ENCODE assay signal across 9 cellular contexts in the genomic region with DNA sequence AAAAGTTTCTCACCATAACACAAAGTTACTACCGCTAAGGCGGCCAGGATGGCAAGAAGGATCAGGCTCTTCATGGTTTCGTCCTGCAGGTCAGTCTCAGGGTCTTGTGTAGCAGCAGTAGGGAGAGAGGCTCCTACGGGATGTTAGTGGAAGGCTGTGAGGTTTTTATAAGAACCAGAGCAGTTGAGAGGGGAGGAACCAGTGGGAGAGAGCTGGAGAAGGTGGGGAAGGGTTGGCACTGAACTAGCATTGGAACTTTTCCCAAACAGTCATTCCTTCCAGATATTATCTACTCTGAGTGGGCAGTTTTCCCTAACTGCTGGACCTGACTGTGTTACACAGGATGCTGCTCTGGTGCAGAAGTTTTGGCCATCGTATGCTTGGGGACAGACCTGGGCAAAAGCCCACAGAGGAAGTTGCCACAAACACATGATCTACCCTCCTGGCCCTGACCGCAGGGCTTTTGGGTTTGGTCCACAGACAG. TPM values are rescaled to one million over a fixed set of nuclear protein-coding genes. Genes with fewer than 3 reads are reported as not detected.
DNase-seq lines count a peak whose midpoint lies in the region; ATAC-seq, FAIRE-seq and TF ChIP-seq lines count a peak whose summit lies in the region.
"Had no signal": no experiment of that assay in that cellular context is flagged by ENCODE, and none has a peak within 500 bp of the region (broad histone marks: within the 10 kb centered on the region; RNA-seq: fewer than 3 reads in every experiment).

MGP (minus strand) TSS at position 137 of the 484 bp plus-strand sequence; CDS start at position 74, 63 bp downstream.

- H3K4me1 ChIP-seq in heart right ventricle, result peaks cover 0 to 44% (median 26%) of the 10 kb centered on the region in 9 donors
- H3K4me1 ChIP-seq: SJSA1 had no signal

- no peak for TF ChIP-seq CTCF in activated CD8-positive, alpha-beta T cell treated with anti-CD3 and anti-CD28 coated beads for 36 hours (IDR thresholded peaks at IDR 0.05)
- no peak for TF ChIP-seq CTCF in heart right ventricle (IDR thresholded peaks at IDR 0.05)

- ATAC-seq in GM18907 (IDR thresholded peaks at IDR 0.05; ENCODE audit: unreplicated experiment), result peak; percentile 39
- ATAC-seq in activated CD8-positive, alpha-beta T cell treated with anti-CD3 and anti-CD28 coated beads for 36 hours, result no peak
- peak; percentile 73 to 93 (median 86) for ATAC-seq in heart right ventricle
- ATAC-seq in HG03469 (IDR thresholded peaks at IDR 0.05; ENCODE audit: unreplicated experiment), result no peak

- H3K27me3 Mint-ChIP-seq in activated CD8-positive, alpha-beta T cell treated with anti-CD3 and anti-CD28 coated beads for 36 hours, result peaks cover 5% of the 10 kb centered on the region

- no peaks in the 10 kb centered on the region for H3K9me3 ChIP-seq in heart right ventricle
- H3K9me3 ChIP-seq: SJSA1 had no signal

- peak within 1 kb of the TSS; percentile 51 for H3K4me3 Mint-ChIP-seq in activated CD8-positive, alpha-beta T cell treated with anti-CD3 and anti-CD28 coated beads for 36 hours

- H3K36me3 ChIP-seq in heart right ventricle, result peaks cover 0 to 28% (median 0%) of the 10 kb centered on the region in 9 donors
- H3K36me3 ChIP-seq: SJSA1 had no signal

- H3K9me3 Mint-ChIP-seq in activated CD8-positive, alpha-beta T cell treated with anti-CD3 and anti-CD28 coated beads for 36 hours, result no peaks in the 10 kb centered on the region

- peak within 1 kb of the TSS; percentile 2 to 61 (median 46) for H3K4me3 ChIP-seq in heart right ventricle
- peak within 1 kb of the TSS in 4 of 7 experiments; percentile 10 to 36 (median 16) for H3K4me3 ChIP-seq in skin epidermis
- H3K4me3 ChIP-seq: SJSA1 had no signal

- no peaks in the 10 kb centered on the region for H3K27me3 ChIP-seq in heart right ventricle
- H3K27me3 ChIP-seq: SJSA1 had no signal

- TF ChIP-seq POLR2A in H54 (IDR thresholded peaks at IDR 0.05; ENCODE audit: low read depth, low read length), result no peak

- DNase-seq in activated CD8-positive, alpha-beta T cell treated with anti-CD3 and anti-CD28 coated beads for 36 hours, result no peak
- peak in 1 of 2 donors; percentile 71 for DNase-seq in heart right ventricle
- DNase-seq in stimulated activated CD4-positive, alpha-beta T cell treated with anti-CD3 and anti-CD28 coated beads, Interleukin-15, amount 100 ng/mL, for 24 hours, result no peak
- no peak for DNase-seq in H54 (ENCODE audit: insufficient read length, low spot score)
- DNase-seq in hippocampal formation (lab: John Stamatoyannopoulos, UW), result no peak

- POLR2A ChIA-PET in activated CD8-positive, alpha-beta T cell treated with anti-CD3 and anti-CD28 coated beads for 36 hours (lab: Charles Lee), result no interaction called here

- peaks cover 27% of the 10 kb centered on the region for H3K4me1 Mint-ChIP-seq in activated CD8-positive, alpha-beta T cell treated with anti-CD3 and anti-CD28 coated beads for 36 hours (ENCODE audit: low read depth)

- H3K27ac ChIP-seq in heart right ventricle (peak within 1 kb of the TSS; percentile 41 to 89 (median 76)), skin epidermis (peak within 1 kb of the TSS in 17 of 21 experiments; percentile 5 to 74 (median 55))
- H3K27ac ChIP-seq: SJSA1 had no signal

- H3K27ac Mint-ChIP-seq in activated CD8-positive, alpha-beta T cell treated with anti-CD3 and anti-CD28 coated beads for 36 hours, result no peak within 1 kb of the TSS

- WGBS in heart right ventricle, 2 donors, result 20 to 21% methylated on average over 6 of the region's 6 CpGs

- H3K36me3 Mint-ChIP-seq in activated CD8-positive, alpha-beta T cell treated with anti-CD3 and anti-CD28 coated beads for 36 hours (ENCODE audit: low read depth), result no peaks in the 10 kb centered on the region

- intact Hi-C loops in activated CD8-positive, alpha-beta T cell treated with anti-CD3 and anti-CD28 coated beads for 36 hours (cut with micrococcal nuclease), result no loop called here
- intact Hi-C loops in heart right ventricle (cut with DNase I), result loop anchor here in 4 of 10 donors (2.0 to 5.0 kb wide), 6 partner anchors 38 to 75 kb away; partner anchors contain the start of genes ARHGDIB (in 2 of the 4) and ART4 (in 1 of the 4)

- CTCF ChIA-PET in activated CD8-positive, alpha-beta T cell treated with anti-CD3 and anti-CD28 coated beads for 36 hours (lab: Charles Lee), result no interaction called here

- no peak for FAIRE-seq in H54 (lab: Jason Lieb, UNC)

RNA-seq across cellular contexts. Expression of gene MGP, which starts in this region (rescaled TPM):
- not detected for total RNA-seq in activated CD8-positive, alpha-beta T cell treated with anti-CD3 and anti-CD28 coated beads for 36 hours
- total RNA-seq in heart right ventricle, result 100 to 1,000 TPM; 151 to 456 (median 254) TPM
- 100 to 1,000 TPM; 252 to 528 TPM for polyA plus RNA-seq in heart right ventricle
- total RNA-seq: SJSA1 had no signal

Comparison
In these comparisons a context has a peak if more than half of its experiments do, and no peak if none do; other contexts are left out.
1. RNA of gene MGP (total RNA-seq): 151 to 456 TPM in heart right ventricle; not detected in activated CD8-positive, alpha-beta T cell treated with anti-CD3 and anti-CD28 coated beads for 36 hours; every median in the first group is over 100 times any median in the second.
2. ATAC-seq: peak in GM18907 (single experiment) and heart right ventricle (8 of 8); none in activated CD8-positive, alpha-beta T cell treated with anti-CD3 and anti-CD28 coated beads for 36 hours (single experiment) and HG03469 (single experiment).